ENCODE assay signal across 29 cellular contexts in genomic region chr1:7632681-7633080, GRCh38.
"Had no signal": no experiment of that assay in that cellular context is flagged by ENCODE, and none has a peak within 500 bp of the region (broad histone marks: within the 10 kb centered on the region; RNA-seq: fewer than 3 reads in every experiment).

No MANE protein-coding gene starts in this region.

- DNase-seq: activated B cell treated with CpG ODN at 0.5 μM for 24 hours; activated CD4-positive, alpha-beta T cell treated with anti-CD3 and anti-CD28 coated beads, Interleukin-2, amount 10 ng/mL, durations not matched to agents 24 days and 14 days; activated CD4-positive, alpha-beta T cell treated with anti-CD3 and anti-CD28 coated beads, Interleukin-2, amount 50 U/mL, for 4 hours; activated CD8-positive, alpha-beta memory T cell treated with anti-CD3 and anti-CD28 coated beads for 24 hours; activated effector memory CD4-positive, alpha-beta T cell treated with Interleukin-2 at 50 U/mL for 16 hours; activated gamma-delta T cell treated with Interleukin-2 at 50 U/mL for 16 hours; activated naive CD4-positive, alpha-beta T cell treated with anti-CD3 and anti-CD28 coated beads, Interleukin-2, amount 50 U/mL, for 16 hours; activated naive CD4-positive, alpha-beta T cell treated with Interleukin-2 at 50 U/mL for 16 hours; activated T-cell treated with anti-CD3 and anti-CD28 coated beads, Interleukin-2, amount 50 U/mL, for 4 hours; amniotic stem cell; anterior cingulate cortex; brain microvascular endothelial cell; dorsolateral prefrontal cortex; effector memory CD4-positive, alpha-beta T cell; endodermal cell; foreskin fibroblast; head of caudate nucleus; T-helper 17 cell; T1000; WERI-Rb-1 had no signal

- H3K4me1 Mint-ChIP-seq: activated B cell treated with CpG ODN at 0.5 μM for 24 hours; activated CD4-positive, alpha-beta T cell treated with anti-CD3 and anti-CD28 coated beads, Interleukin-2, amount 10 ng/mL, durations not matched to agents 24 days and 14 days; activated T-helper 17 cell treated with anti-CD3 and anti-CD28 coated beads, Interleukin-2, amount 50 U/mL, for 72 hours; central memory CD8-positive, alpha-beta T cell had no signal

- H3K36me3 Mint-ChIP-seq: activated naive CD8-positive, alpha-beta T cell had no signal

- H3K27ac Mint-ChIP-seq: activated B cell treated with CpG ODN at 0.5 μM for 24 hours; activated CD4-positive, alpha-beta T cell treated with anti-CD3 and anti-CD28 coated beads, Interleukin-2, amount 10 ng/mL, durations not matched to agents 24 days and 14 days; activated CD8-positive, alpha-beta T cell treated with anti-CD3 and anti-CD28 coated beads for 36 hours; activated naive CD8-positive, alpha-beta T cell; activated T-helper 17 cell treated with anti-CD3 and anti-CD28 coated beads, Interleukin-2, amount 50 U/mL, for 72 hours; dendritic cell treated with granulocyte-macrophage colony-stimulating factor and Interleukin-4, amounts not matched to agents 40 ng/mL and 50 ng/mL, for 4 days; endodermal cell; T-helper 17 cell; T-helper 2 cell treated with Interferon-gamma antibody and Interleukin-4, amounts not matched to agents 5 μg/mL and 100 μg/mL, for 36 hours had no signal

- H3K27ac ChIP-seq: brain microvascular endothelial cell, coronary artery had no signal

- H3K9me3 Mint-ChIP-seq: activated B cell treated with CpG ODN at 0.5 μM for 24 hours; activated CD4-positive, alpha-beta T cell treated with anti-CD3 and anti-CD28 coated beads, Interleukin-2, amount 10 ng/mL, durations not matched to agents 24 days and 14 days; activated CD8-positive, alpha-beta T cell treated with anti-CD3 and anti-CD28 coated beads for 36 hours; activated T-cell treated with anti-CD3 and anti-CD28 coated beads, Interleukin-2, amount 50 U/mL, for 4 hours; activated T-helper 17 cell treated with anti-CD3 and anti-CD28 coated beads, Interleukin-2, amount 50 U/mL, for 72 hours; central memory CD8-positive, alpha-beta T cell; dendritic cell treated with granulocyte-macrophage colony-stimulating factor and Interleukin-4, amounts not matched to agents 40 ng/mL and 50 ng/mL, for 4 days; endodermal cell; T-helper 2 cell treated with Interferon-gamma antibody and Interleukin-4, amounts not matched to agents 5 μg/mL and 100 μg/mL, for 36 hours had no signal

- H3K4me3 Mint-ChIP-seq: activated B cell treated with CpG ODN at 0.5 μM for 24 hours; activated CD4-positive, alpha-beta T cell treated with anti-CD3 and anti-CD28 coated beads, Interleukin-2, amount 10 ng/mL, durations not matched to agents 24 days and 14 days; activated CD8-positive, alpha-beta T cell treated with anti-CD3 and anti-CD28 coated beads for 36 hours; activated naive CD8-positive, alpha-beta T cell; activated T-cell treated with anti-CD3 and anti-CD28 coated beads, Interleukin-2, amount 50 U/mL, for 4 hours; activated T-helper 17 cell treated with anti-CD3 and anti-CD28 coated beads, Interleukin-2, amount 50 U/mL, for 72 hours; central memory CD8-positive, alpha-beta T cell; dendritic cell treated with granulocyte-macrophage colony-stimulating factor and Interleukin-4, amounts not matched to agents 40 ng/mL and 50 ng/mL, for 4 days; endodermal cell; T-helper 17 cell; T-helper 2 cell treated with Interferon-gamma antibody and Interleukin-4, amounts not matched to agents 5 μg/mL and 100 μg/mL, for 36 hours had no signal

- ATAC-seq: activated CD4-positive, CD25-positive, alpha-beta regulatory T cell treated with anti-CD3 and anti-CD28 coated beads, Interleukin-2, amount 50 U/mL, for 24 hours; activated CD8-positive, alpha-beta T cell treated with anti-CD3 and anti-CD28 coated beads for 36 hours; activated T-cell treated with anti-CD3 and anti-CD28 coated beads, Interleukin-2, amount 50 U/mL, for 4 hours; activated T-helper 17 cell treated with anti-CD3 and anti-CD28 coated beads, Interleukin-2, amount 50 U/mL, for 72 hours; esophagus mucosa; T-helper 17 cell had no signal

- H3K36me3 ChIP-seq: brain microvascular endothelial cell, WERI-Rb-1 had no signal

- H3K4me3 ChIP-seq: coronary artery, dorsolateral prefrontal cortex had no signal

- H3K27me3 ChIP-seq: brain microvascular endothelial cell had no signal
